Comparison of ENCODE assay signal across 1 cellular context in the genomic region with DNA sequence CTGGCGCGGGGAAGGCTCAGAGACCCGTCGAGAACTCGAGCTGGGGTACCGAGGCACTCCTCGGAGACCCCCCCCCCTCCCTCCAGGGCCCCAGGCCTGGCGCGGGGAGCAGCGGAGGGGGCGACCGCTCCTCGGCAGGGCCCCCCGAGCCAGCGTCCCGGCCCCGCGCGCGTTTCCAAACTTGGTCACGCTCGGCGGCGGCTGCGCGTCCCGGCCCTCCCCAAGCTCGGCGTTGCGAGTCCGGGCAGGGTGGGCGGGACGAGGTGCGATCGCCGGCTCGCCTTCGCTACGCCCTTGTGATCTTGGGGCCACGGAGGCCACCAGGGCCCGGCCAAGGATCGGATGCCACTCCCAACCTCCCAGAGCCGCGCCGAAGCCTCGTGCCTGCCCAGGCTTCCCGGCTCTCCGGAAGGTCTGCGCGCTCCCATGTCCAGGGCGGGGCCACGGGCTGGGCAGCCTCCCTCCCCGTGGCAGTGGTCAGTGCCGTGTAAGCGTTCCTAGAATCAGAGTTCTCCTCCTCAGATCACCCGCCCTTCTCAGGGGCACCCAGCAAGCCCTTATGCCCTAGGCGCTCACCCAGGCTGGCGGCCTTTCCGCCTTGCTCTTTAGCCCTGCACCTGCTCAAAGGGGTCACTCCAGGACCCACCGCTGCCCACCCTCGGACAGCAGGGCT.
TF ChIP-seq lines count a peak whose summit lies in the region.

No MANE protein-coding gene starts in this region.

TF ChIP-seq in SK-N-SH, 30 proteins besides CTCF, POLR2A, EP300 and RAD21 (continued from another document):
- TF ChIP-seq, protein P1, sequence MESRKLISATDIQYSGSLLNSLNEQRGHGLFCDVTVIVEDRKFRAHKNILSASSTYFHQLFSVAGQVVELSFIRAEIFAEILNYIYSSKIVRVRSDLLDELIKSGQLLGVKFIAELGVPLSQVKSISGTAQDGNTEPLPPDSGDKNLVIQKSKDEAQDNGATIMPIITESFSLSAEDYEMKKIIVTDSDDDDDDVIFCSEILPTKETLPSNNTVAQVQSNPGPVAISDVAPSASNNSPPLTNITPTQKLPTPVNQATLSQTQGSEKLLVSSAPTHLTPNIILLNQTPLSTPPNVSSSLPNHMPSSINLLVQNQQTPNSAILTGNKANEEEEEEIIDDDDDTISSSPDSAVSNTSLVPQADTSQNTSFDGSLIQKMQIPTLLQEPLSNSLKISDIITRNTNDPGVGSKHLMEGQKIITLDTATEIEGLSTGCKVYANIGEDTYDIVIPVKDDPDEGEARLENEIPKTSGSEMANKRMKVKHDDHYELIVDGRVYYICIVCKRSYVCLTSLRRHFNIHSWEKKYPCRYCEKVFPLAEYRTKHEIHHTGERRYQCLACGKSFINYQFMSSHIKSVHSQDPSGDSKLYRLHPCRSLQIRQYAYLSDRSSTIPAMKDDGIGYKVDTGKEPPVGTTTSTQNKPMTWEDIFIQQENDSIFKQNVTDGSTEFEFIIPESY (IDR thresholded peaks at IDR 0.05; ENCODE audit: borderline replicate concordance, low read depth) = no peak
- TF ChIP-seq FOXJ3 (CRISPR knock-in tag; IDR thresholded peaks at IDR 0.05) = no peak
- TF ChIP-seq, protein P2, sequence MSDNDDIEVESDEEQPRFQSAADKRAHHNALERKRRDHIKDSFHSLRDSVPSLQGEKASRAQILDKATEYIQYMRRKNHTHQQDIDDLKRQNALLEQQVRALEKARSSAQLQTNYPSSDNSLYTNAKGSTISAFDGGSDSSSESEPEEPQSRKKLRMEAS (IDR thresholded peaks at IDR 0.05; ENCODE audit: low read depth) = peak; percentile 41; the same call in 1 of the 2 replicates
TF ChIP-seq in SK-N-SH: peak in this region for 1.
